In the genomic region with DNA sequence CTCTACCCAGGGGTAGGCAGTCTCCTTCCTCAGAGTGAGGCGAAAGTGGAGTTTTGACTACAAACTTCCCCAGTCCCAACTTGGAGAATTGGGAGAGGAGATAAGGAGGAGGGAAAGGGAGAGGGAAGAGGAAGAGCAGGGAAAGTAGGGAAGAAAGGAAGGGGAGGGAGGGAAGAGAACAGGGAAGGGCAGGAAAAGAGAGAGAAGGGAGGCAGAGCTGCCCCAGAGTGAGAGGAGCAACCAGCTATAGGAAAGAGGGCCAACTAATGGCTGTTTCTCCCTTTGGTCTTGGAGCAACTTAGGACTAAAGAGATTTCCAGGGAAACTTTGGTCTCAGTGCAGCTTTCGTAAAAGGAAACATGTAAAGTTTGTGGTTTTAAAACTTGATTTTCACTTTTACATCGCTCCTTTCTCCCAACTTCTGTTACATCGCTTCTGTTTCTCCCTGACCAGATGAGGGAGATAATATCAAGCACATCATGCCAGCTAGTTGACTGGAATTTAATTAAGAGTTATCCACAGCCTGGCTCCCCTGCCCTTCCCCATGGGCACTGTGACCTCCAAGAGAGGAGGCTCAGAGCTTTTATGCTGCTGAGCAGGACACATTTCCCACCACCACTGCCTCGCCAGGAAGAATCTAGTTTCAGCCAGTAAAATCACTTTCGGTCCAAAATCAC, we compare ENCODE assay signal across 14 cellular contexts. TPM values are rescaled to one million over a fixed set of nuclear protein-coding genes. Genes with fewer than 3 reads are reported as not detected.
DNase-seq lines count a peak whose midpoint lies in the region; ATAC-seq, FAIRE-seq and TF ChIP-seq lines count a peak whose summit lies in the region.
"Had no signal": no experiment of that assay in that cellular context is flagged by ENCODE, and none has a peak within 500 bp of the region (broad histone marks: within the 10 kb centered on the region; RNA-seq: fewer than 3 reads in every experiment).

No MANE protein-coding gene starts in this region.

- TF ChIP-seq CTCF in breast epithelium (IDR thresholded peaks at IDR 0.05) (no peak), kidney (IDR thresholded peaks at IDR 0.05; ENCODE audit: borderline replicate concordance, extremely low read depth, insufficient read depth) (no peak)

- H3K27me3 ChIP-seq in MG63 (no peaks in the 10 kb centered on the region), breast epithelium (no peaks in the 10 kb centered on the region), subcutaneous abdominal adipose tissue (ENCODE audit: control insufficient read depth in 5 of 5, insufficient read depth in 4 of 5, low read length in 5 of 5) (peaks cover 0 to 22% (median 9%) of the 10 kb centered on the region in 5 donors)

- H3K9me3 ChIP-seq in MG63 (no peaks in the 10 kb centered on the region), breast epithelium (no peaks in the 10 kb centered on the region), kidney (ENCODE audit: control insufficient read depth in 1 of 2, low read length in 2 of 2) (no peaks in the 10 kb centered on the region), subcutaneous abdominal adipose tissue (ENCODE audit: control insufficient read depth in 5 of 5, low read length in 5 of 5) (no peaks in the 10 kb centered on the region)

- H3K9ac ChIP-seq in kidney (ENCODE audit: low read length in 2 of 2) (peak overlapping the region; percentile 50 to 97), subcutaneous abdominal adipose tissue (ENCODE audit: low read length in 5 of 5) (no peak overlapping the region)

- FAIRE-seq in kidney (lab: Jason Lieb, UNC): no peak
- FAIRE-seq: GM12878 had no signal

- DNase-seq in MG63: no peak
- no peak for DNase-seq in breast epithelium (ENCODE audit: low spot score in 2 of 2)
- DNase-seq in kidney: no peak
- no peak for DNase-seq in NCI-H146 treated with DMSO at 0.1 percent for 48 hours (lab: John Stamatoyannopoulos, UW; ENCODE audit: unreplicated experiment)
- no peak for DNase-seq in EL
- DNase-seq: activated naive CD4-positive, alpha-beta T cell treated with anti-CD3 and anti-CD28 coated beads, Interleukin-2, amount 10 ng/mL, durations not matched to agents 7 days and 5 days; effector CD4-positive, alpha-beta T cell; NCI-H1048; NCI-H748 treated with DMSO at 0.1 percent for 48 hours; stimulated activated CD4-positive, alpha-beta T cell treated with anti-CD3 and anti-CD28 coated beads, Interleukin-15, amount 100 ng/mL, for 24 hours had no signal

- intact Hi-C loops in breast epithelium (cut with DNase I; ENCODE audit: low total_unique reads) (no loop called here), kidney (cut with DNase I) (no loop called here)

- ATAC-seq in GM21526 (IDR thresholded peaks at IDR 0.05; ENCODE audit: low FRiP score, unreplicated experiment): no peak
- ATAC-seq in HG03175 (IDR thresholded peaks at IDR 0.05; ENCODE audit: unreplicated experiment): no peak
- ATAC-seq: GM12878 had no signal

- H3K27ac ChIP-seq in breast epithelium (peak overlapping the region; percentile 59 to 74), kidney (ENCODE audit: low read depth in 2 of 2, low read length in 2 of 2) (peak overlapping the region; percentile 94), subcutaneous abdominal adipose tissue (ENCODE audit: low read depth, low read length) (no peak overlapping the region)

- H3K4me3 ChIP-seq in MG63 (peak overlapping the region; percentile 49), breast epithelium (peak overlapping the region; percentile 46 to 83 (median 61)), kidney (ENCODE audit: low read length in 2 of 2) (peak overlapping the region; percentile 83 to 85), subcutaneous abdominal adipose tissue (ENCODE audit: low read depth in 1 of 5, low read length in 5 of 5) (peak overlapping the region; percentile 57 to 78 (median 74))
- H3K4me3 ChIP-seq: GM12878 had no signal

- TF ChIP-seq POLR2A in breast epithelium (IDR thresholded peaks at IDR 0.05): no peak

- H3K36me3 ChIP-seq in MG63: no peaks in the 10 kb centered on the region
- no peaks in the 10 kb centered on the region for H3K36me3 ChIP-seq in breast epithelium
- peaks cover 0 to 4% of the 10 kb centered on the region in 2 donors for H3K36me3 ChIP-seq in kidney (ENCODE audit: control insufficient read depth in 1 of 2, insufficient read depth in 2 of 2, low read length in 2 of 2)
- no peaks in the 10 kb centered on the region for H3K36me3 ChIP-seq in subcutaneous abdominal adipose tissue (ENCODE audit: control insufficient read depth in 5 of 5, insufficient read depth in 5 of 5, low read length in 5 of 5)

- no peaks in the 10 kb centered on the region for H3K4me1 ChIP-seq in breast epithelium
- peaks cover 5 to 15% of the 10 kb centered on the region in 2 donors for H3K4me1 ChIP-seq in kidney (ENCODE audit: control insufficient read depth in 1 of 2, insufficient read depth in 1 of 2, low read depth in 1 of 2, low read length in 2 of 2)
- H3K4me1 ChIP-seq in subcutaneous abdominal adipose tissue (ENCODE audit: control insufficient read depth in 5 of 5, insufficient read depth in 5 of 5, low read length in 5 of 5): peaks cover 0 to 33% (median 28%) of the 10 kb centered on the region in 5 donors

RNA-seq across cellular contexts. Expression of a gene that starts 1.4 kb away (rescaled TPM):
- 4.7 and 4.8 TPM in 2 replicates for total RNA-seq in MG63 (2014; rRNA removed; shearing (Covaris generic); ENCODE audit: low replicate concordance)
- total RNA-seq in breast epithelium: 10 to 100 TPM; 11.7 to 64.5 (median 61.9) TPM
- total RNA-seq in kidney: 237 TPM
- 242 TPM for polyA plus RNA-seq in kidney (ENCODE audit: insufficient read depth, low read depth, low replicate concordance)

Comparison
In these comparisons a context has a peak if more than half of its experiments do, and no peak if none do; other contexts are left out.
1. H3K9ac ChIP-seq: peak in kidney (2 of 2); none in subcutaneous abdominal adipose tissue (0 of 5).
2. Peak in every context shown above with its lines, with median percentiles within 50 percentile points of each other: H3K4me3 ChIP-seq.